Comparison of ENCODE assay signal across 30 cellular contexts in genomic region chr14:101478796-101479410, GRCh38.
A peak's percentile ranks its signal among the peaks of the same experiment; 100 is the strongest.
DNase-seq lines count a peak whose midpoint lies in the region; ATAC-seq and TF ChIP-seq lines count a peak whose summit lies in the region.
"Had no signal": no experiment of that assay in that cellular context is flagged by ENCODE, and none has a peak within 500 bp of the region (broad histone marks: within the 10 kb centered on the region; RNA-seq: fewer than 3 reads in every experiment).

No MANE protein-coding gene starts in this region.

- no peak overlapping the region for H3K27ac Mint-ChIP-seq in mesothelial cell of epicardium
- H3K27ac Mint-ChIP-seq: activated CD4-positive, alpha-beta T cell treated with anti-CD3 and anti-CD28 coated beads, Interleukin-2, amount 10 ng/mL, durations not matched to agents 24 days and 14 days; activated naive CD4-positive, alpha-beta T cell treated with anti-CD3 and anti-CD28 coated beads, Interleukin-2, amount 50 U/mL, for 72 hours; CD4-positive, alpha-beta T cell; immature natural killer cell had no signal

- H3K9me3 ChIP-seq in body of pancreas (no peaks in the 10 kb centered on the region), tibial artery (peaks cover 0 to 6% (median 4%) of the 10 kb centered on the region in 3 donors)

- H3K4me3 ChIP-seq in body of pancreas: no peak overlapping the region
- H3K4me3 ChIP-seq in tibial artery: no peak overlapping the region
- H3K4me3 ChIP-seq: cardiac muscle cell, left lung had no signal

- peaks cover 33% of the 10 kb centered on the region for H3K4me1 Mint-ChIP-seq in mesothelial cell of epicardium
- H3K4me1 Mint-ChIP-seq: activated CD4-positive, alpha-beta T cell treated with anti-CD3 and anti-CD28 coated beads, Interleukin-2, amount 10 ng/mL, durations not matched to agents 24 days and 14 days; immature natural killer cell; naive B cell had no signal

- H3K36me3 Mint-ChIP-seq in mesothelial cell of epicardium: peaks cover 1% of the 10 kb centered on the region
- H3K36me3 Mint-ChIP-seq: immature natural killer cell had no signal

- ATAC-seq in body of pancreas (no peak), GM21717 (IDR thresholded peaks at IDR 0.05; ENCODE audit: unreplicated experiment) (no peak)
- ATAC-seq: activated naive CD4-positive, alpha-beta T cell treated with anti-CD3 and anti-CD28 coated beads, Interleukin-2, amount 50 U/mL, for 72 hours; left lung had no signal

- H3K27me3 ChIP-seq in body of pancreas (no peaks in the 10 kb centered on the region), tibial artery (peaks cover 0 to 32% of the 10 kb centered on the region in 2 donors)
- H3K27me3 ChIP-seq: cardiac muscle cell had no signal

- no peaks in the 10 kb centered on the region for H3K27me3 Mint-ChIP-seq in mesothelial cell of epicardium (ENCODE audit: low read depth)

- no peak overlapping the region for H3K4me3 Mint-ChIP-seq in mesothelial cell of epicardium
- H3K4me3 Mint-ChIP-seq: activated CD4-positive, alpha-beta T cell treated with anti-CD3 and anti-CD28 coated beads, Interleukin-2, amount 10 ng/mL, durations not matched to agents 24 days and 14 days; CD4-positive, alpha-beta T cell; immature natural killer cell; naive B cell had no signal

- TF ChIP-seq CTCF in body of pancreas (IDR thresholded peaks at IDR 0.05) (no peak), mesothelial cell of epicardium (IDR thresholded peaks at IDR 0.05; ENCODE audit: unreplicated experiment) (no peak), tibial artery (IDR thresholded peaks at IDR 0.05) (no peak)

- H3K27ac ChIP-seq in body of pancreas: no peak overlapping the region
- H3K27ac ChIP-seq in tibial artery: no peak overlapping the region
- H3K27ac ChIP-seq: cardiac muscle cell, left lung, VCaP had no signal

- TF ChIP-seq POLR2A in body of pancreas (IDR thresholded peaks at IDR 0.05): no peak

- no peaks in the 10 kb centered on the region for H3K36me3 ChIP-seq in body of pancreas (replicated peaks in 1 of 2; ENCODE audit: insufficient read depth in 1 of 2, low read depth in 2 of 2)
- no peaks in the 10 kb centered on the region for H3K36me3 ChIP-seq in tibial artery
- H3K36me3 ChIP-seq: cardiac muscle cell, left lung had no signal

- H3K4me1 ChIP-seq in body of pancreas (peaks cover 50% of the 10 kb centered on the region), tibial artery (peaks cover 0 to 11% (median 5%) of the 10 kb centered on the region in 4 donors)

- intact Hi-C loops in body of pancreas (cut with DNase I) (no loop called here), tibial artery (cut with DNase I; ENCODE audit: low total_unique reads) (no loop called here)

- DNase-seq in activated T-cell treated with anti-CD3 and anti-CD28 coated beads, Interleukin-2, amount 50 U/mL, for 1 hour: peak; percentile 8
- DNase-seq in activated T-cell treated with anti-CD3 and anti-CD28 coated beads for 4 hours (no peak), body of pancreas (peak in 3 of 4 donors; percentile 1 to 7 (median 6)), mesothelial cell of epicardium (ENCODE audit: low spot score in 2 of 2, unreplicated experiment in 2 of 2) (peak; percentile 2 to 22), tibial artery (peak; percentile 14 to 42), D341Med (ENCODE audit: low spot score) (no peak), midbrain (lab: John Stamatoyannopoulos, UW) (no peak)
- DNase-seq: 8988T; activated CD4-positive, alpha-beta T cell treated with anti-CD3 and anti-CD28 coated beads, Interleukin-2, amount 10 ng/mL, durations not matched to agents 24 days and 14 days; dermis blood vessel endothelial cell; EL; GOT3; hypothalamus; immature natural killer cell; Kasumi-1; mesendoderm; naive B cell; NCI-H1436 treated with DMSO at 0.1 percent for 48 hours; NCI-H446 treated with DMSO at 0.1 percent for 48 hours; occipital lobe; SIG-M5; stimulated activated CD4-positive, alpha-beta T cell treated with anti-CD3 and anti-CD28 coated beads, Interleukin-12 subunit alpha, Interleukin-12 subunit beta, amount 100 ng/mL, for 4 hours; stimulated activated CD4-positive, alpha-beta T cell treated with anti-CD3 and anti-CD28 coated beads, Interleukin-4, amount 100 ng/mL, for 1 hour; T-helper 9 cell had no signal

- WGBS in body of pancreas, 2 donors: 94 to 98% methylated on average over 11 to 13 of the region's 13 CpGs

- H3K9me3 Mint-ChIP-seq in mesothelial cell of epicardium: peaks cover 13% of the 10 kb centered on the region

Comparison
In these comparisons a context has a peak if more than half of its experiments do, and no peak if none do; other contexts are left out.
1. DNase-seq: peak in activated T-cell treated with anti-CD3 and anti-CD28 coated beads, Interleukin-2, amount 50 U/mL, for 1 hour (single experiment), body of pancreas (3 of 4), mesothelial cell of epicardium (2 of 2) and tibial artery (2 of 2); none in activated T-cell treated with anti-CD3 and anti-CD28 coated beads for 4 hours (single experiment), D341Med (single experiment) and midbrain (single experiment).